ENCODE assay signal across 2 cellular contexts in genomic region chr2:217158906-217159305, GRCh38.
TF ChIP-seq lines count a peak whose summit lies in the region.

No MANE protein-coding gene starts in this region.

TF ChIP-seq in IMR-90, 13 proteins besides CTCF, POLR2A, EP300 and RAD21 (continued from another document):
- TF ChIP-seq CHD1 (IDR thresholded peaks at IDR 0.05; ENCODE audit: low read depth, low read length), result no peak
- no peak for TF ChIP-seq FOS (IDR thresholded peaks at IDR 0.05; ENCODE audit: low read depth, low read length)
- TF ChIP-seq USF2 (IDR thresholded peaks at IDR 0.05; ENCODE audit: low read depth, low read length), result no peak
- no peak for TF ChIP-seq BHLHE40 (IDR thresholded peaks at IDR 0.05; ENCODE audit: low read depth, low read length)
- TF ChIP-seq MAZ (IDR thresholded peaks at IDR 0.05; ENCODE audit: borderline replicate concordance, low read depth, low read length), result no peak
- TF ChIP-seq CEBPB (IDR thresholded peaks at IDR 0.05; ENCODE audit: low read depth, low read length), result no peak
- TF ChIP-seq RCOR1 (IDR thresholded peaks at IDR 0.05; ENCODE audit: insufficient replicate concordance, low read length), result no peak
TF ChIP-seq in IMR-90: peak in this region for 0.

TF ChIP-seq in HepG2, 621 proteins besides CTCF, POLR2A, EP300 and RAD21 (continued from another document):
- TF ChIP-seq ZNF281 (CRISPR knock-in tag; IDR thresholded peaks at IDR 0.05; ENCODE audit: borderline replicate concordance), result no peak
- TF ChIP-seq AHDC1 (CRISPR knock-in tag; IDR thresholded peaks at IDR 0.05; ENCODE audit: borderline replicate concordance), result no peak
- TF ChIP-seq HIVEP1 (CRISPR knock-in tag; IDR thresholded peaks at IDR 0.05), result no peak
TF ChIP-seq in HepG2: peak in this region for 0.
